In genomic region chr16:4190086-4190485, GRCh38 we compare ENCODE assay signal across 27 cellular contexts. TPM values are rescaled to one million over a fixed set of nuclear protein-coding genes. Genes with fewer than 3 reads are reported as not detected.
"Had no signal": no experiment of that assay in that cellular context is flagged by ENCODE, and none has a peak within 500 bp of the region (broad histone marks: within the 10 kb centered on the region; RNA-seq: fewer than 3 reads in every experiment).

No MANE protein-coding gene starts in this region.

- H3K36me3 ChIP-seq: pancreas, suprapubic skin, upper lobe of right lung had no signal

- ATAC-seq: activated T-cell treated with anti-CD3 and anti-CD28 coated beads, Interleukin-2, amount 50 U/mL, for 4 hours; activated T-helper 17 cell treated with anti-CD3 and anti-CD28 coated beads, Interleukin-2, amount 50 U/mL, for 72 hours; body of pancreas; pancreas; upper lobe of right lung had no signal

- H3K9me3 ChIP-seq: body of pancreas, pancreas, psoas muscle, spleen, suprapubic skin, tibial artery, upper lobe of right lung had no signal

- H3K27ac ChIP-seq: body of pancreas, cardiac muscle cell, coronary artery, dorsolateral prefrontal cortex, pancreas, psoas muscle, spleen, suprapubic skin, tibial artery, upper lobe of right lung had no signal

- DNase-seq: activated CD4-positive, alpha-beta memory T cell treated with anti-CD3 and anti-CD28 coated beads for 36 hours; activated CD4-positive, alpha-beta T cell treated with anti-CD3 and anti-CD28 coated beads, Interleukin-2, amount 10 ng/mL, durations not matched to agents 24 days and 14 days; activated CD4-positive, CD25-positive, alpha-beta regulatory T cell treated with anti-CD3 and anti-CD28 coated beads, Interleukin-2, amount 50 U/mL, for 72 hours; activated T-cell treated with anti-CD3 and anti-CD28 coated beads, Interleukin-2, amount 50 U/mL, for 4 hours; anterior cingulate cortex; body of pancreas; dorsolateral prefrontal cortex; effector memory CD4-positive, alpha-beta T cell; glutamatergic neuron; hippocampal formation; left cardiac atrium; naive B cell; nephron progenitor cell; nucleus accumbens; spleen; stimulated activated naive CD4-positive, alpha-beta T cell; T-helper 2 cell; tibial artery; upper lobe of right lung had no signal

- H3K27me3 ChIP-seq: body of pancreas, cardiac muscle cell, dorsolateral prefrontal cortex, pancreas, spleen, suprapubic skin, tibial artery, upper lobe of right lung had no signal

- H3K4me1 ChIP-seq: body of pancreas, pancreas, suprapubic skin, tibial artery, upper lobe of right lung had no signal

- H3K4me3 ChIP-seq: body of pancreas, cardiac muscle cell, coronary artery, dorsolateral prefrontal cortex, pancreas, psoas muscle, spleen, suprapubic skin, tibial artery, upper lobe of right lung had no signal

RNA-seq across cellular contexts. Expression of gene SRL, which starts 51.8 kb away (rescaled TPM):
- total RNA-seq: activated CD4-positive, alpha-beta memory T cell treated with anti-CD3 and anti-CD28 coated beads for 36 hours; activated CD4-positive, alpha-beta T cell treated with anti-CD3 and anti-CD28 coated beads, Interleukin-2, amount 10 ng/mL, durations not matched to agents 24 days and 14 days; activated T-helper 17 cell treated with anti-CD3 and anti-CD28 coated beads, Interleukin-2, amount 50 U/mL, for 72 hours; body of pancreas; epithelial cell of proximal tubule had no signal
- polyA plus RNA-seq: keratinocyte had no signal
